In genomic region chr2:215920244-215921100, GRCh38 we compare ENCODE assay signal across 8 cellular contexts.
DNase-seq lines count a peak whose midpoint lies in the region; ATAC-seq, FAIRE-seq and TF ChIP-seq lines count a peak whose summit lies in the region.

No MANE protein-coding gene starts in this region.

- H3K27ac Mint-ChIP-seq in astrocyte (ENCODE audit: unreplicated experiment) = peak overlapping the region; percentile 95

- peak overlapping the region; percentile 17 for H3K4me2 ChIP-seq in astrocyte (ENCODE audit: low read length)

- no peaks in the 10 kb centered on the region for H3K79me2 ChIP-seq in astrocyte (ENCODE audit: insufficient read depth, low read length)

- H3K4me3 ChIP-seq in astrocyte (ENCODE audit: insufficient read depth, low read depth, low read length) = no peak overlapping the region
- no peak overlapping the region for H3K4me3 ChIP-seq in small intestine (ENCODE audit: low read depth in 1 of 2, low read length in 2 of 2)

- H2AFZ ChIP-seq in astrocyte (ENCODE audit: low read depth, low read length) = no peak overlapping the region

- H3K27me3 ChIP-seq in astrocyte (ENCODE audit: insufficient read depth, low read length) (no peaks in the 10 kb centered on the region), small intestine (ENCODE audit: control insufficient read depth in 2 of 2, insufficient read depth in 2 of 2, low read length in 2 of 2) (no peaks in the 10 kb centered on the region)

- H3K4me1 ChIP-seq in astrocyte (ENCODE audit: insufficient read depth, low read length) (peaks cover 31% of the 10 kb centered on the region), small intestine (ENCODE audit: control insufficient read depth in 2 of 2, insufficient read depth in 1 of 2, low read depth in 1 of 2, low read length in 1 of 2) (no peaks in the 10 kb centered on the region)

- H3K27ac ChIP-seq in 22Rv1 (no peak overlapping the region), astrocyte (ENCODE audit: low read depth, low read length) (peak overlapping the region; percentile 76), small intestine (ENCODE audit: low read depth in 1 of 2, low read length in 1 of 2) (no peak overlapping the region)

- 22 to 29% (median 24%) methylated on average over 8 of the region's 8 CpGs for WGBS in small intestine, 3 donors

- no peaks in the 10 kb centered on the region for H3K36me3 ChIP-seq in astrocyte (ENCODE audit: insufficient read depth, low read length)
- no peaks in the 10 kb centered on the region for H3K36me3 ChIP-seq in small intestine (ENCODE audit: control insufficient read depth in 2 of 2, insufficient read depth in 2 of 2, low read length in 2 of 2)

- H3K9me3 ChIP-seq in astrocyte (ENCODE audit: insufficient read depth, low read depth, low read length) (no peaks in the 10 kb centered on the region), small intestine (ENCODE audit: control insufficient read depth, low read depth) (no peaks in the 10 kb centered on the region)

- FAIRE-seq in GM12892 (lab: Jason Lieb, UNC) (peak; percentile 83), astrocyte (lab: Jason Lieb, UNC) (peak; percentile 41), small intestine (lab: Jason Lieb, UNC) (no peak)

- no peak for TF ChIP-seq POLR2A in GM12892 (IDR thresholded peaks at IDR 0.05; ENCODE audit: low read depth, low read length)

- H4K20me1 ChIP-seq in astrocyte (ENCODE audit: insufficient read depth, low read length) = no peaks in the 10 kb centered on the region

- peak overlapping the region; percentile 54 for H3K4me3 Mint-ChIP-seq in astrocyte (ENCODE audit: unreplicated experiment)

- no peaks in the 10 kb centered on the region for H3K36me3 Mint-ChIP-seq in astrocyte (ENCODE audit: low read depth, unreplicated experiment)

- DNase-seq in GM12892 (ENCODE audit: insufficient read length) (peak; percentile 39), NCI-H1092 (lab: John Stamatoyannopoulos, UW) (peak; percentile 34), SW 1271 (lab: John Stamatoyannopoulos, UW) (peak; percentile 8 to 60), astrocyte (ENCODE audit: low read depth) (peak; percentile 67), hypothalamus (lab: John Stamatoyannopoulos, UW) (peak in 37 of 51 donors; percentile 3 to 76 (median 33)), small intestine (peak; percentile 55)

- H3K9ac ChIP-seq in astrocyte (ENCODE audit: low read length) = peak overlapping the region; percentile 61

- peaks cover 3% of the 10 kb centered on the region for H3K9me3 Mint-ChIP-seq in astrocyte (ENCODE audit: unreplicated experiment)

- peak; percentile 85 for TF ChIP-seq CTCF in 22Rv1 (IDR thresholded peaks at IDR 0.05)
- peak; percentile 99 for TF ChIP-seq CTCF in astrocyte (IDR thresholded peaks at IDR 0.05; ENCODE audit: insufficient read depth, low read depth, low read length)

- peak; percentile 57 for ATAC-seq in HG02678 (IDR thresholded peaks at IDR 0.05; ENCODE audit: unreplicated experiment)

- no peaks in the 10 kb centered on the region for H3K27me3 Mint-ChIP-seq in astrocyte (ENCODE audit: low read depth, unreplicated experiment)

- peaks cover 50% of the 10 kb centered on the region for H3K4me1 Mint-ChIP-seq in astrocyte (ENCODE audit: low read depth, unreplicated experiment)
